In the genomic region with DNA sequence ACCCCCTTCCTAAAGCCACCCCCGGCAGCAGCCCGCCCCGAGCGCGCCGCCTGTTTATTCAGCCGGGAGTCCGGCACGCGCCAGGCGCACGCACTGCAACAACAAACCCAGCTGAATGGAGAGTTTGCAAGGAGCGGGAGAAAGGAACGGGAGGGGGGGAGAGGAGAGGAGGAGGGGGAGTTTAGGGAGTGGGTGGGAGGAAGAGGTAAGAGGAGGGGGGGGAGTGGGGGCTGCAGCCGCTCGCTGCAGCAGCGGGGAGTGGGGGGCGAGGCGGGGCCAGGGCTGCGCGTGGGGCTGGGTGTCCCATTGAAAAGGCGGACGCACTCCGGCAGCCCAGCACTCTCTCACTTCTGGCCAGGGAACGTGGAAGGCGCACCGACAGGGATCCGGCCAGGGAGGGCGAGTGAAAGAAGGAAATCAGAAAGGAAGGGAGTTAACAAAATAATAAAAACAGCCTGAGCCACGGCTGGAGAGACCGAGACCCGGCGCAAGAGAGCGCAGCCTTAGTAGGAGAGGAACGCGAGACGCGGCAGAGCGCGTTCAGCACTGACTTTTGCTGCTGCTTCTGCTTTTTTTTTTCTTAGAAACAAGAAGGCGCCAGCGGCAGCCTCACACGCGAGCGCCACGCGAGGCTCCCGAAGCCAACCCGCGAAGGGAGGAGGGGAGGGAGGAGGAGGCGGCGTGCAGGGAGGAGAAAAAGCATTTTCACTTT, we compare ENCODE assay signal across 9 cellular contexts. TPM values are rescaled to one million over a fixed set of nuclear protein-coding genes. Genes with fewer than 3 reads are reported as not detected.
A peak's percentile ranks its signal among the peaks of the same experiment; 100 is the strongest.
DNase-seq lines count a peak whose midpoint lies in the region; ATAC-seq and FAIRE-seq lines count a peak whose summit lies in the region.
"Had no signal": no experiment of that assay in that cellular context is flagged by ENCODE, and none has a peak within 500 bp of the region (broad histone marks: within the 10 kb centered on the region; RNA-seq: fewer than 3 reads in every experiment).

A gene (plus strand): TSS at position 336 of the 712 bp plus-strand sequence. CDS start 571 bp downstream, outside the sequence.

- H3K4me1 Mint-ChIP-seq in activated naive CD8-positive, alpha-beta T cell treated with anti-CD3 and anti-CD28 coated beads, Interleukin-2, amount 10 ng/mL, durations not matched to agents 7 days and 5 days, result peaks cover 21% of the 10 kb centered on the region

- H3K4me3 ChIP-seq in ACC112 (ENCODE audit: low read depth, low read length), result peak within 1 kb of the TSS; percentile 69
- peak within 1 kb of the TSS; percentile 63 for H3K4me3 ChIP-seq in iPS-20b (ENCODE audit: low read length)
- H3K4me3 ChIP-seq in stomach smooth muscle (ENCODE audit: low read length in 2 of 2), result peak within 1 kb of the TSS; percentile 49 to 55

- H3K27me3 ChIP-seq in ACC112 (ENCODE audit: insufficient read depth, low read length), result peaks cover 94% of the 10 kb centered on the region
- H3K27me3 ChIP-seq in iPS-20b (ENCODE audit: insufficient read depth, low read length), result peaks cover 100% of the 10 kb centered on the region
- peaks cover 57 to 70% of the 10 kb centered on the region in 2 donors for H3K27me3 ChIP-seq in stomach smooth muscle (ENCODE audit: control insufficient read depth in 1 of 2, insufficient read depth in 2 of 2, low read length in 2 of 2)

- DNase-seq in NCI-H1092 treated with DMSO at 0.1 percent for 48 hours (lab: John Stamatoyannopoulos, UW) (peak; percentile 87), germinal center (ENCODE audit: low spot score) (no peak), GM19239 (ENCODE audit: insufficient read length, low spot score) (no peak)
- no peak for DNase-seq in activated naive CD8-positive, alpha-beta T cell treated with anti-CD3 and anti-CD28 coated beads, Interleukin-2, amount 10 ng/mL, durations not matched to agents 7 days and 5 days

- peaks cover 88% of the 10 kb centered on the region for H3K27me3 Mint-ChIP-seq in activated naive CD8-positive, alpha-beta T cell treated with anti-CD3 and anti-CD28 coated beads, Interleukin-2, amount 10 ng/mL, durations not matched to agents 7 days and 5 days

- peak within 1 kb of the TSS; percentile 76 for H3K4me3 Mint-ChIP-seq in activated naive CD8-positive, alpha-beta T cell treated with anti-CD3 and anti-CD28 coated beads, Interleukin-2, amount 10 ng/mL, durations not matched to agents 7 days and 5 days

- ATAC-seq in GM18498 (IDR thresholded peaks at IDR 0.05; ENCODE audit: unreplicated experiment), result peak; percentile 46
- ATAC-seq in activated naive CD8-positive, alpha-beta T cell treated with anti-CD3 and anti-CD28 coated beads, Interleukin-2, amount 10 ng/mL, durations not matched to agents 7 days and 5 days (ENCODE audit: low read depth), result no peak

- H3K9ac ChIP-seq in iPS-20b (ENCODE audit: low read depth, low read length) (no peak within 1 kb of the TSS), stomach smooth muscle (ENCODE audit: low read length in 2 of 2) (no peak within 1 kb of the TSS)

- peak within 1 kb of the TSS; percentile 68 for H2AFZ ChIP-seq in ACC112 (ENCODE audit: low read length, unreplicated experiment)

- POLR2A ChIA-PET in activated naive CD8-positive, alpha-beta T cell treated with anti-CD3 and anti-CD28 coated beads, Interleukin-2, amount 10 ng/mL, durations not matched to agents 7 days and 5 days (lab: Charles Lee), result no interaction called here

- no peaks in the 10 kb centered on the region for H3K36me3 ChIP-seq in ACC112 (ENCODE audit: insufficient read depth, low read length)
- no peaks in the 10 kb centered on the region for H3K36me3 ChIP-seq in iPS-20b (ENCODE audit: insufficient read depth, low read depth, low read length)
- no peaks in the 10 kb centered on the region for H3K36me3 ChIP-seq in stomach smooth muscle (ENCODE audit: control insufficient read depth in 2 of 2, insufficient read depth in 2 of 2, low read length in 2 of 2)

- peaks cover 2% of the 10 kb centered on the region for H3K36me3 Mint-ChIP-seq in activated naive CD8-positive, alpha-beta T cell treated with anti-CD3 and anti-CD28 coated beads, Interleukin-2, amount 10 ng/mL, durations not matched to agents 7 days and 5 days

- H3K4me1 ChIP-seq in ACC112 (ENCODE audit: control insufficient read depth, insufficient read depth, low read length, unreplicated experiment) (no peaks in the 10 kb centered on the region), iPS-20b (ENCODE audit: insufficient read depth, low read length) (peaks cover 11% of the 10 kb centered on the region; the same call in 1 of the 2 replicates), stomach smooth muscle (ENCODE audit: control insufficient read depth, insufficient read depth, low read length) (no peaks in the 10 kb centered on the region)

- no peak within 1 kb of the TSS for H3K27ac ChIP-seq in ACC112 (ENCODE audit: low read depth, low read length)
- H3K27ac ChIP-seq in iPS-20b (ENCODE audit: low read length), result no peak within 1 kb of the TSS
- no peak within 1 kb of the TSS for H3K27ac ChIP-seq in stomach smooth muscle (ENCODE audit: low read length)

- peaks cover 5% of the 10 kb centered on the region for H3K9me3 Mint-ChIP-seq in activated naive CD8-positive, alpha-beta T cell treated with anti-CD3 and anti-CD28 coated beads, Interleukin-2, amount 10 ng/mL, durations not matched to agents 7 days and 5 days

- no peak for FAIRE-seq in GM19239 (lab: Jason Lieb, UNC)
- FAIRE-seq: endometrium had no signal

- H3K79me2 ChIP-seq in ACC112 (ENCODE audit: control insufficient read depth, insufficient read depth, low read length, unreplicated experiment), result no peaks in the 10 kb centered on the region

- no peaks in the 10 kb centered on the region for H3K9me3 ChIP-seq in iPS-20b (ENCODE audit: insufficient read depth, low read depth, low read length)
- no peaks in the 10 kb centered on the region for H3K9me3 ChIP-seq in stomach smooth muscle (ENCODE audit: control insufficient read depth in 2 of 2, low read length in 2 of 2)

- no peak within 1 kb of the TSS for H3K27ac Mint-ChIP-seq in activated naive CD8-positive, alpha-beta T cell treated with anti-CD3 and anti-CD28 coated beads, Interleukin-2, amount 10 ng/mL, durations not matched to agents 7 days and 5 days

RNA-seq across cellular contexts. Expression of the gene that starts here (rescaled TPM):
- total RNA-seq in activated naive CD8-positive, alpha-beta T cell treated with anti-CD3 and anti-CD28 coated beads, Interleukin-2, amount 10 ng/mL, durations not matched to agents 7 days and 5 days, result not detected
